1 cellular context compared by ENCODE assay signal in genomic region chr18:45652303-45652702, GRCh38.
TF ChIP-seq lines count a peak whose summit lies in the region.

No MANE protein-coding gene starts in this region.

TF ChIP-seq in H1, 55 proteins besides CTCF, POLR2A, EP300 and RAD21 (continued from another document):
- TF ChIP-seq EGR1 (IDR thresholded peaks at IDR 0.05; ENCODE audit: borderline replicate concordance, low read depth, low read length) (no peak), MAFK (IDR thresholded peaks at IDR 0.05; ENCODE audit: low read depth, low read length) (no peak), SIN3A (conservative IDR thresholded peaks at IDR 0.05 in 1 of 2, IDR thresholded peaks at IDR 0.05 in 1 of 2; ENCODE audit: low read depth in 1 of 2, low read length in 2 of 2) (no peak), KDM1A (IDR thresholded peaks at IDR 0.05; ENCODE audit: borderline replicate concordance, low read length) (no peak), RXRA (IDR thresholded peaks at IDR 0.05; ENCODE audit: insufficient read depth, low read depth, low read length) (no peak), JUND (IDR thresholded peaks at IDR 0.05; ENCODE audit: low read length) (no peak), FOSL1 (IDR thresholded peaks at IDR 0.05; ENCODE audit: insufficient read depth, low read depth, low read length) (no peak), CHD7 (IDR thresholded peaks at IDR 0.05; ENCODE audit: insufficient replicate concordance, low read length) (no peak), TCF12 (IDR thresholded peaks at IDR 0.05; ENCODE audit: low read depth, low read length) (no peak), JUN (IDR thresholded peaks at IDR 0.05; ENCODE audit: low read depth, low read length) (no peak), CHD1 (IDR thresholded peaks at IDR 0.05; ENCODE audit: low read depth, low read length) (no peak), TAF7 (optimal IDR thresholded peaks at IDR 0.05; ENCODE audit: borderline replicate concordance, low read depth, low read length) (no peak)
- TF ChIP-seq, protein P1, sequence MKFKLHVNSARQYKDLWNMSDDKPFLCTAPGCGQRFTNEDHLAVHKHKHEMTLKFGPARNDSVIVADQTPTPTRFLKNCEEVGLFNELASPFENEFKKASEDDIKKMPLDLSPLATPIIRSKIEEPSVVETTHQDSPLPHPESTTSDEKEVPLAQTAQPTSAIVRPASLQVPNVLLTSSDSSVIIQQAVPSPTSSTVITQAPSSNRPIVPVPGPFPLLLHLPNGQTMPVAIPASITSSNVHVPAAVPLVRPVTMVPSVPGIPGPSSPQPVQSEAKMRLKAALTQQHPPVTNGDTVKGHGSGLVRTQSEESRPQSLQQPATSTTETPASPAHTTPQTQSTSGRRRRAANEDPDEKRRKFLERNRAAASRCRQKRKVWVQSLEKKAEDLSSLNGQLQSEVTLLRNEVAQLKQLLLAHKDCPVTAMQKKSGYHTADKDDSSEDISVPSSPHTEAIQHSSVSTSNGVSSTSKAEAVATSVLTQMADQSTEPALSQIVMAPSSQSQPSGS (IDR thresholded peaks at IDR 0.05; ENCODE audit: low read length), result no peak
